Comparison of ENCODE assay signal across 8 cellular contexts in genomic region chr2:119264781-119265692, GRCh38. TPM values are rescaled to one million over a fixed set of nuclear protein-coding genes. Genes with fewer than 3 reads are reported as not detected.
DNase-seq lines count a peak whose midpoint lies in the region; ATAC-seq and TF ChIP-seq lines count a peak whose summit lies in the region.

No MANE protein-coding gene starts in this region.

- DNase-seq in COLO829 (ENCODE audit: low spot score) (peak; percentile 50), NCI-H2107 (lab: John Stamatoyannopoulos, UW) (peak; percentile 28), WERI-Rb-1 (peak; percentile 69), fibroblast of gingiva (ENCODE audit: low read depth) (peak; percentile 23), osteoblast (ENCODE audit: insufficient read length, low spot score, missing footprints) (peak; percentile 90), inferior parietal cortex (ENCODE audit: extremely low spot score) (no peak)

- peaks cover 14% of the 10 kb centered on the region for H3K4me1 ChIP-seq in osteoblast (ENCODE audit: insufficient read depth, low read length)

- no peaks in the 10 kb centered on the region for H4K20me1 ChIP-seq in osteoblast (ENCODE audit: insufficient read depth, low read length)

- no peaks in the 10 kb centered on the region for H3K79me2 ChIP-seq in osteoblast (ENCODE audit: insufficient read depth, low read length)

- no peak overlapping the region for H3K4me3 ChIP-seq in WERI-Rb-1 (ENCODE audit: low read depth, low read length)
- no peak overlapping the region for H3K4me3 ChIP-seq in osteoblast (ENCODE audit: insufficient read depth, low read length)

- H3K27me3 ChIP-seq in WERI-Rb-1 (ENCODE audit: insufficient read depth, low read depth, severe bottlenecking) (no peaks in the 10 kb centered on the region), osteoblast (ENCODE audit: insufficient read depth, low read length) (no peaks in the 10 kb centered on the region)

- TF ChIP-seq CTCF in WERI-Rb-1 (IDR thresholded peaks at IDR 0.05; ENCODE audit: low read depth, low read length) (peak; percentile 98), osteoblast (IDR thresholded peaks at IDR 0.05; ENCODE audit: extremely low read depth, low read depth, low read length) (peak; percentile 81)

- no peak overlapping the region for H2AFZ ChIP-seq in osteoblast (ENCODE audit: low read length)

- H3K27ac ChIP-seq in WERI-Rb-1, result no peak overlapping the region
- no peak overlapping the region for H3K27ac ChIP-seq in osteoblast (ENCODE audit: low read depth, low read length)

- H3K4me2 ChIP-seq in osteoblast (ENCODE audit: insufficient read depth, low read length), result no peak overlapping the region

- H3K9me3 ChIP-seq in WERI-Rb-1 (ENCODE audit: severe bottlenecking) (no peaks in the 10 kb centered on the region), osteoblast (ENCODE audit: low read depth, low read length) (no peaks in the 10 kb centered on the region)

- H3K36me3 ChIP-seq in WERI-Rb-1 (no peaks in the 10 kb centered on the region; the same call in 1 of the 2 replicates), osteoblast (ENCODE audit: insufficient read depth, low read length) (no peaks in the 10 kb centered on the region)

- ATAC-seq in GM19035 (IDR thresholded peaks at IDR 0.05; ENCODE audit: unreplicated experiment) (peak; percentile 98), HG03064 (IDR thresholded peaks at IDR 0.05; ENCODE audit: low read depth, unreplicated experiment) (peak; percentile 98)

RNA-seq across cellular contexts. Expression of gene STEAP3, which starts 41.4 kb away (rescaled TPM):
- 27.4 and 40.9 TPM in 2 replicates for total RNA-seq in osteoblast
